Comparison of ENCODE assay signal across 8 cellular contexts in the genomic region with DNA sequence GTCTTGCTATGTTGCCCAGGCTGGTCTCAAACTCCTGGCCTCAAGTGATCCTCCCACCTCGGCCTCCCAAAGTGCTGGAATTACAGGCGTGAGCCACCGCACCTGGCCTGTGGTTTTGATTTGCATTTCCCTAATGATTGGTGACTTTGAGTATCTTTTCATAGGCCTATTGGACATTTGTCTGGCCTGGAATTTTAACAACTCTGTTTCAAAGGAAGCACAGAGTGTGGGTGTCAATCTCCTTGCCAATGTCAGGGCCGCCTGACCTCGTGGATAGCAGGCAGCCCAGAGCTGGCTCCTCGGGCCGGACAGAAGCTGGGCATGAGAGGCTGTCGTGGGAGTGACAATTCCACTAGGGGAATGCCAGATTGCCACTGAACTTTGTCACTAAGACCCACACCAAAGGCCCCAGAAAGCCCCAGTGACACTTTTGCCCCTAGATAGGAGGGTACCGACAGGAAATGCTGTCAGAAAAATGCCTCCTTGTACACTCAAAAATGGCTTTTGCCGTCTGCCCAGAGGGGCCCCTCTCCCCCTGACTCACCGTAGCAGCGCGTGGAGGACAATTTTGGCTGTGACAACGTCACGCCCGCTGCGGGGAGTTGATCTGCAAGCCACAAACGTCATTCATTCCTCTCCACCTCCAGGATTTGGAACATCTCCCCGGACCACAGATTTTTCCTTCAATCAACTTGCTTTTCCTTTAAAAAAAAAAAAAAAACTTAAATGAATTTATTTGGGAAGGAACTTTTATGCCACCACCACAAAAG. TPM values are rescaled to one million over a fixed set of nuclear protein-coding genes. Genes with fewer than 3 reads are reported as not detected.
DNase-seq lines count a peak whose midpoint lies in the region; ATAC-seq and TF ChIP-seq lines count a peak whose summit lies in the region.

No MANE protein-coding gene starts in this region.

- DNase-seq in T-helper 9 cell (peak; percentile 83), astrocyte of the hippocampus (ENCODE audit: low read depth, low spot score) (peak; percentile 75), upper lobe of left lung (peak in 1 of 2 donors; percentile 56), Calu3 (no peak), iPS-NIHi11 (ENCODE audit: low spot score) (no peak)

- intact Hi-C loops in Calu3 (cut with micrococcal nuclease; ENCODE audit: unreplicated experiment), result no loop called here

- no peaks in the 10 kb centered on the region for H3K9me3 ChIP-seq in neutrophil
- no peaks in the 10 kb centered on the region for H3K9me3 ChIP-seq in upper lobe of left lung

- peaks cover 5% of the 10 kb centered on the region for H3K36me3 Mint-ChIP-seq in Calu3 (ENCODE audit: insufficient read depth, unreplicated experiment)

- TF ChIP-seq CTCF in neutrophil (IDR thresholded peaks at IDR 0.05) (no peak), upper lobe of left lung (IDR thresholded peaks at IDR 0.05) (no peak), Calu3 (IDR thresholded peaks at IDR 0.05; ENCODE audit: unreplicated experiment) (no peak)

- ATAC-seq in upper lobe of left lung (ENCODE audit: low FRiP score in 2 of 2) (peak in 1 of 2 donors; percentile 51), HG03520 (IDR thresholded peaks at IDR 0.05; ENCODE audit: unreplicated experiment) (no peak)

- no peak overlapping the region for H3K4me3 Mint-ChIP-seq in Calu3 (ENCODE audit: low read depth, unreplicated experiment)

- H3K27ac Mint-ChIP-seq in Calu3 (ENCODE audit: unreplicated experiment), result no peak overlapping the region

- no peaks in the 10 kb centered on the region for H3K27me3 Mint-ChIP-seq in Calu3 (ENCODE audit: unreplicated experiment)

- H3K36me3 ChIP-seq in neutrophil (no peaks in the 10 kb centered on the region), upper lobe of left lung (no peaks in the 10 kb centered on the region)

- 43 to 44% methylated on average over 19 of the region's 19 CpGs for WGBS in upper lobe of left lung, 2 donors

- no peak for TF ChIP-seq EP300 in upper lobe of left lung (IDR thresholded peaks at IDR 0.05)

- no peak for TF ChIP-seq POLR2A in upper lobe of left lung (IDR thresholded peaks at IDR 0.05)

- H3K27me3 ChIP-seq in neutrophil, result peaks cover 3% of the 10 kb centered on the region
- no peaks in the 10 kb centered on the region for H3K27me3 ChIP-seq in upper lobe of left lung

- H3K27ac ChIP-seq in neutrophil (peak overlapping the region; percentile 74), upper lobe of left lung (peak overlapping the region; percentile 81 to 88 (median 83))

- H3K4me1 ChIP-seq in neutrophil (ENCODE audit: control insufficient read depth in 1 of 2, insufficient read depth in 1 of 2, low read depth in 1 of 2, low read length in 1 of 2) (peaks cover 82 to 84% of the 10 kb centered on the region in 2 experiments), upper lobe of left lung (peaks cover 37 to 84% (median 54%) of the 10 kb centered on the region in 4 donors)

- H3K4me1 Mint-ChIP-seq in Calu3 (ENCODE audit: low read depth, unreplicated experiment), result no peaks in the 10 kb centered on the region

- BruUV-seq in Calu3 (replicated peaks; lab: Mats Ljungman, UMichigan), result no TSS peak

- no peaks in the 10 kb centered on the region for H3K9me3 Mint-ChIP-seq in Calu3 (ENCODE audit: low read depth, unreplicated experiment)

- peak overlapping the region; percentile 70; the same call in 1 of the 2 replicates for H3K4me3 ChIP-seq in GM08714 (ENCODE audit: low read length)
- H3K4me3 ChIP-seq in neutrophil (ENCODE audit: low read depth in 1 of 2, low read length in 1 of 2), result peak overlapping the region in 1 of 2 experiments; percentile 49
- H3K4me3 ChIP-seq in upper lobe of left lung, result no peak overlapping the region

- CTCF ChIA-PET in Calu3 (lab: Charles Lee), result no interaction called here

RNA-seq across cellular contexts. Expression of a gene that starts 11.7 kb away (rescaled TPM):
- total RNA-seq in upper lobe of left lung, result 100 to 1,000 TPM; 123 to 259 (median 227) TPM
- total RNA-seq in Calu3 (2022), result 72.0 and 90.5 TPM in 2 replicates

RNA-seq across cellular contexts. Expression of a gene that starts 49.6 kb away (rescaled TPM):
- total RNA-seq in upper lobe of left lung, result 100 to 1,000 TPM in 2 of 6 donors, 10 to 100 TPM in 4; 47.6 to 189 (median 86.0) TPM
- total RNA-seq in Calu3 (2022), result 96.1 and 104 TPM in 2 replicates

Comparison
In these comparisons a context has a peak if more than half of its experiments do, and no peak if none do; other contexts are left out.
1. DNase-seq: peak in T-helper 9 cell (single experiment) and astrocyte of the hippocampus (single experiment); none in Calu3 (single experiment) and iPS-NIHi11 (single experiment).